8 cellular contexts compared by ENCODE assay signal in the genomic region with DNA sequence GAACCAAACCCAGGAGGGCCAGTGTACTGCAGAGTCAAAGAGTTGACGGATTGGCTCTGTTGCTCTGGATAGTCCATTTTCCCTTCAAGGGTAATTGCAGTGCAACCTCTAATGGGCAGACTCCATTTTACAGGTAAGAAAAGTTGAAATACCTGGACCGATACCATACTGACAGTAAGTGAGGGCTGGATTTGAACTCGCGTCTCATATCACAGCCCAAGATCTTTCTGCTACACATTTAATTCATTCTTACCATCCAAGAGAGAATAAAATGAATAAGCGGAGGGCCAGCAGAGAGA. TPM values are rescaled to one million over a fixed set of nuclear protein-coding genes. Genes with fewer than 3 reads are reported as not detected.
A peak's percentile ranks its signal among the peaks of the same experiment; 100 is the strongest.
DNase-seq lines count a peak whose midpoint lies in the region; ATAC-seq, FAIRE-seq and TF ChIP-seq lines count a peak whose summit lies in the region.

No MANE protein-coding gene starts in this region.

- peak overlapping the region; percentile 90 for H3K4me2 ChIP-seq in A549

- H3K36me3 Mint-ChIP-seq in HFFc6 (ENCODE audit: low read depth) (peaks cover 11% of the 10 kb centered on the region; the same call in 1 of the 2 replicates), mesothelial cell of epicardium (peaks cover 2% of the 10 kb centered on the region)

- POLR2A ChIA-PET in A549 (lab: Yijun Ruan, JAX), result no interaction called here

- H3K4me3 Mint-ChIP-seq in HFFc6 (peak overlapping the region; percentile 96), mesothelial cell of epicardium (peak overlapping the region; percentile 94)

- H3K9me3 Mint-ChIP-seq in HFFc6, result no peaks in the 10 kb centered on the region
- H3K9me3 Mint-ChIP-seq in mesothelial cell of epicardium, result no peaks in the 10 kb centered on the region

- peak; percentile 7; the same call in 1 of the 3 replicates for TF ChIP-seq CTCF in A549 (IDR thresholded peaks at IDR 0.05)
- no peak for TF ChIP-seq CTCF in HFFc6 (IDR thresholded peaks at IDR 0.05)
- no peak for TF ChIP-seq CTCF in brain microvascular endothelial cell (IDR thresholded peaks at IDR 0.05; ENCODE audit: low read depth, low read length, missing control alignments)
- TF ChIP-seq CTCF in mesothelial cell of epicardium (IDR thresholded peaks at IDR 0.05; ENCODE audit: unreplicated experiment), result no peak

- in situ Hi-C loops in brain microvascular endothelial cell (cut with HindIII; ENCODE audit: low pct_ligation_motif_present, low sequenced_read_pairs), result no loop called here

- TF ChIP-seq EP300 in A549 (IDR thresholded peaks at IDR 0.05), result no peak

- peaks cover 20% of the 10 kb centered on the region for H3K4me1 ChIP-seq in A549

- DNase-seq in A549 (ENCODE audit: low read depth in 1 of 2, low spot score in 1 of 2) (no peak), HFFc6 (no peak), brain microvascular endothelial cell (no peak), mesothelial cell of epicardium (ENCODE audit: low spot score in 2 of 2, unreplicated experiment in 2 of 2) (no peak), A172 (ENCODE audit: low spot score) (no peak), SK-N-DZ (ENCODE audit: low spot score) (no peak), Kasumi-1 (lab: John Stamatoyannopoulos, UW) (no peak), NCI-H446 (lab: John Stamatoyannopoulos, UW) (no peak)

- 16% methylated on average over 5 of the region's 5 CpGs for WGBS in A549 (ENCODE audit: missing lambda C conversion rate)

- CTCF ChIA-PET in A549 (lab: Yijun Ruan, JAX), result interaction anchor here (0.6 to 1.6 kb wide), 2 partner anchors 70 to 617 kb away, joined by 3 to 6 read pairs; no protein-coding TSS in a partner anchor

- no peaks in the 10 kb centered on the region for H3K27me3 ChIP-seq in brain microvascular endothelial cell (replicated peaks)

- H3K4me1 Mint-ChIP-seq in HFFc6 (ENCODE audit: low read depth) (peaks cover 38% of the 10 kb centered on the region), mesothelial cell of epicardium (peaks cover 27% of the 10 kb centered on the region)

- peak overlapping the region; percentile 94 to 95 for H3K27ac ChIP-seq in A549
- H3K27ac ChIP-seq in brain microvascular endothelial cell, result no peak overlapping the region

- FAIRE-seq in A549 (lab: Jason Lieb, UNC), result no peak

- no peaks in the 10 kb centered on the region for H3K36me3 ChIP-seq in brain microvascular endothelial cell (replicated peaks)

- TF ChIP-seq RAD21 in A549 (conservative IDR thresholded peaks at IDR 0.05 in 1 of 2, IDR thresholded peaks at IDR 0.05 in 1 of 2), result no peak

- H3K27ac Mint-ChIP-seq in HFFc6 (peak overlapping the region; percentile 64), mesothelial cell of epicardium (peak overlapping the region; percentile 83)

- H3K4me3 ChIP-seq in A549, result peak overlapping the region; percentile 87
- H3K4me3 ChIP-seq in brain microvascular endothelial cell (ENCODE audit: low read depth, low read length), result peak overlapping the region; percentile 88

- ATAC-seq in A549, result peak in 1 of 2 experiments; percentile 26; a peak in 2 of 6 replicates

- H3K9me3 ChIP-seq in A549, result no peaks in the 10 kb centered on the region

- TF ChIP-seq POLR2A in A549 (IDR thresholded peaks at IDR 0.05; ENCODE audit: low read length), result no peak

- H3K27me3 Mint-ChIP-seq in HFFc6 (ENCODE audit: insufficient read depth) (no peaks in the 10 kb centered on the region), mesothelial cell of epicardium (ENCODE audit: low read depth) (no peaks in the 10 kb centered on the region)

TF ChIP-seq in A549, 52 proteins besides CTCF, POLR2A, EP300 and RAD21:
- TF ChIP-seq PHF8 (IDR thresholded peaks at IDR 0.05; ENCODE audit: borderline replicate concordance, low read depth) (no peak), EHF (CRISPR knock-in tag; IDR thresholded peaks at IDR 0.05) (no peak), SREBF2 (IDR thresholded peaks at IDR 0.05) (no peak), JUNB (IDR thresholded peaks at IDR 0.05) (no peak), MYC (IDR thresholded peaks at IDR 0.05; ENCODE audit: borderline replicate concordance, low read length) (no peak), GATA3 (IDR thresholded peaks at IDR 0.05; ENCODE audit: borderline replicate concordance) (no peak), CEBPB (IDR thresholded peaks at IDR 0.05) (no peak), POLR2AphosphoS2 (conservative IDR thresholded peaks at IDR 0.05; ENCODE audit: low read length) (no peak)
- TF ChIP-seq, protein P1, sequence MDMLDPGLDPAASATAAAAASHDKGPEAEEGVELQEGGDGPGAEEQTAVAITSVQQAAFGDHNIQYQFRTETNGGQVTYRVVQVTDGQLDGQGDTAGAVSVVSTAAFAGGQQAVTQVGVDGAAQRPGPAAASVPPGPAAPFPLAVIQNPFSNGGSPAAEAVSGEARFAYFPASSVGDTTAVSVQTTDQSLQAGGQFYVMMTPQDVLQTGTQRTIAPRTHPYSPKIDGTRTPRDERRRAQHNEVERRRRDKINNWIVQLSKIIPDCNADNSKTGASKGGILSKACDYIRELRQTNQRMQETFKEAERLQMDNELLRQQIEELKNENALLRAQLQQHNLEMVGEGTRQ (IDR thresholded peaks at IDR 0.05), result no peak
- TF ChIP-seq, protein P2, sequence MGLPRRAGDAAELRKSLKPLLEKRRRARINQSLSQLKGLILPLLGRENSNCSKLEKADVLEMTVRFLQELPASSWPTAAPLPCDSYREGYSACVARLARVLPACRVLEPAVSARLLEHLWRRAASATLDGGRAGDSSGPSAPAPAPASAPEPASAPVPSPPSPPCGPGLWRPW (IDR thresholded peaks at IDR 0.05), result no peak
- TF ChIP-seq, protein P3, sequence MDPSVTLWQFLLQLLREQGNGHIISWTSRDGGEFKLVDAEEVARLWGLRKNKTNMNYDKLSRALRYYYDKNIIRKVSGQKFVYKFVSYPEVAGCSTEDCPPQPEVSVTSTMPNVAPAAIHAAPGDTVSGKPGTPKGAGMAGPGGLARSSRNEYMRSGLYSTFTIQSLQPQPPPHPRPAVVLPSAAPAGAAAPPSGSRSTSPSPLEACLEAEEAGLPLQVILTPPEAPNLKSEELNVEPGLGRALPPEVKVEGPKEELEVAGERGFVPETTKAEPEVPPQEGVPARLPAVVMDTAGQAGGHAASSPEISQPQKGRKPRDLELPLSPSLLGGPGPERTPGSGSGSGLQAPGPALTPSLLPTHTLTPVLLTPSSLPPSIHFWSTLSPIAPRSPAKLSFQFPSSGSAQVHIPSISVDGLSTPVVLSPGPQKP (IDR thresholded peaks at IDR 0.05; ENCODE audit: low read depth, low read length), result no peak
- TF ChIP-seq, protein P4, sequence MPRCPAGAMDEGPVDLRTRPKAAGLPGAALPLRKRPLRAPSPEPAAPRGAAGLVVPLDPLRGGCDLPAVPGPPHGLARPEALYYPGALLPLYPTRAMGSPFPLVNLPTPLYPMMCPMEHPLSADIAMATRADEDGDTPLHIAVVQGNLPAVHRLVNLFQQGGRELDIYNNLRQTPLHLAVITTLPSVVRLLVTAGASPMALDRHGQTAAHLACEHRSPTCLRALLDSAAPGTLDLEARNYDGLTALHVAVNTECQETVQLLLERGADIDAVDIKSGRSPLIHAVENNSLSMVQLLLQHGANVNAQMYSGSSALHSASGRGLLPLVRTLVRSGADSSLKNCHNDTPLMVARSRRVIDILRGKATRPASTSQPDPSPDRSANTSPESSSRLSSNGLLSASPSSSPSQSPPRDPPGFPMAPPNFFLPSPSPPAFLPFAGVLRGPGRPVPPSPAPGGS (IDR thresholded peaks at IDR 0.05), result no peak
TF ChIP-seq in A549: peak in this region for 0.

RNA-seq across cellular contexts. Expression of a gene that starts 0.4 kb away (rescaled TPM):
- 141 and 194 TPM in 2 replicates for polyA plus RNA-seq in A549 (2011; rRNA removed)
- 66.2 and 70.1 TPM in 2 replicates for polyA plus RNA-seq in A549 (2012; cell fraction: cytosol; rRNA removed)
- 46.8 and 61.2 TPM in 2 replicates for polyA plus RNA-seq in A549 (2012; cell fraction: nucleus; rRNA removed)
- 64.5 to 73.3 TPM (median 68.1 TPM) in 3 replicates for polyA plus RNA-seq in A549 (2017; fragmentation: RNase III; extraction: RNeasy Plus Mini Kit Qiagen cat#74134 plus additional on column Dnase treatment)
- 160 and 171 TPM in 2 replicates for polyA minus RNA-seq in A549 (2011; rRNA and poly(A)+ RNA removed)
- total RNA-seq in HFFc6 (2021; fragmentation: NEBNext Ultra II Directional; extraction: Animal tissue kit (Norgen Biotek cat#: 25700)), result 10 to 100 TPM; 56.4 to 65.1 (median 58.9) TPM
- total RNA-seq in mesothelial cell of epicardium, result 83.5 to 88.6 TPM (median 85.0 TPM) in 3 replicates
- 55.9 and 73.3 TPM in 2 replicates for total RNA-seq in A172 (2014; rRNA removed; shearing (Covaris generic))
- polyA plus RNA-seq in SK-N-DZ (2014; cell fraction: cytosol; rRNA removed), result 48.5 and 59.8 TPM in 2 replicates
- polyA plus RNA-seq in SK-N-DZ (2014; cell fraction: nucleus; rRNA removed), result 49.9 and 65.8 TPM in 2 replicates

RNA-seq across cellular contexts. Expression of a gene that starts 7.7 kb away (rescaled TPM):
- polyA plus RNA-seq in A549 (2011; rRNA removed), result 8.3 and 9.8 TPM in 2 replicates
- polyA plus RNA-seq in A549 (2012; cell fraction: cytosol; rRNA removed), result 2.6 and 3.5 TPM in 2 replicates
- 7.3 TPM in 2 replicates for polyA plus RNA-seq in A549 (2012; cell fraction: nucleus; rRNA removed)
- 6.0 to 7.2 TPM (median 6.5 TPM) in 3 replicates for polyA plus RNA-seq in A549 (2017; fragmentation: RNase III; extraction: RNeasy Plus Mini Kit Qiagen cat#74134 plus additional on column Dnase treatment)
- 10.3 and 12.7 TPM in 2 replicates for polyA minus RNA-seq in A549 (2011; rRNA and poly(A)+ RNA removed)
- 10 to 100 TPM; 22.0 to 25.9 (median 24.9) TPM for total RNA-seq in HFFc6 (2021; fragmentation: NEBNext Ultra II Directional; extraction: Animal tissue kit (Norgen Biotek cat#: 25700))
- total RNA-seq in mesothelial cell of epicardium, result 31.3 to 34.0 TPM (median 31.5 TPM) in 3 replicates
- 5.3 and 10.1 TPM in 2 replicates for total RNA-seq in A172 (2014; rRNA removed; shearing (Covaris generic))
- polyA plus RNA-seq in SK-N-DZ (2014; cell fraction: cytosol; rRNA removed), result 1.3 TPM in 2 replicates
- 2.9 and 5.0 TPM in 2 replicates for polyA plus RNA-seq in SK-N-DZ (2014; cell fraction: nucleus; rRNA removed)
